Comparison of ENCODE assay signal across 22 cellular contexts in the genomic region with DNA sequence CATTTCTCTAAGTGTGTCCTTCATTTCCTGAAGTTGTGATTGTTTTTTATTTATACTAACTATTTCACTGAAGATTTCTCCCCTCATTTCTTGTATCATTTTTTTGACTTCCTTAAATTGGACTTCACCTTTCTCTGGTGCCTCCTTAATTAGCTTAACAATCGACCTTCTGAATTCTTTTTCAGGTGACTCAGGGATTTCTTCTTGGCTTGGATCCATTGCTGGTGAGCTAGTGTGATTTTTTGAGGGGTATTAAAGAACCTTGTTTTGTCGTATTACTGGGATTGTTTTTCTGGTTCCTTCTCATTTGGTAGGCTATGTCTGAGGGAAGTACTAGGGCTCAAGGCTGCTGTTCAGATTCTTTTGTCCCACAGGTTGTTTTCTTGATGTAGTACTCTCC.
A peak's percentile ranks its signal among the peaks of the same experiment; 100 is the strongest.
DNase-seq lines count a peak whose midpoint lies in the region; ATAC-seq, FAIRE-seq and TF ChIP-seq lines count a peak whose summit lies in the region.
"Had no signal": no experiment of that assay in that cellular context is flagged by ENCODE, and none has a peak within 500 bp of the region (broad histone marks: within the 10 kb centered on the region; RNA-seq: fewer than 3 reads in every experiment).

No MANE protein-coding gene starts in this region.

- H3K27me3 ChIP-seq in GM23338 (ENCODE audit: insufficient read depth) = no peaks in the 10 kb centered on the region
- no peaks in the 10 kb centered on the region for H3K27me3 ChIP-seq in PC-9 (ENCODE audit: insufficient read depth, low read depth)
- H3K27me3 ChIP-seq in endodermal cell (ENCODE audit: control insufficient read depth, insufficient read depth, low read length, poor library complexity, severe bottlenecking) = no peaks in the 10 kb centered on the region
- H3K27me3 ChIP-seq in keratinocyte (ENCODE audit: control insufficient read depth, extremely low read depth, insufficient read depth, low read length) = no peaks in the 10 kb centered on the region
- H3K27me3 ChIP-seq: BLaER1 treated with 17β-estradiol and CSF1 and Interleukin-3, amounts not matched to agents 10 nM and 100 nM had no signal

- DNase-seq in GM23338 (ENCODE audit: low spot score) = no peak
- DNase-seq in PC-9 = peak in 1 of 2 experiments; percentile 71
- no peak for DNase-seq in endodermal cell
- DNase-seq in keratinocyte (ENCODE audit: low read depth, low spot score) = no peak
- DNase-seq in NCI-H146 (lab: John Stamatoyannopoulos, UW) = no peak
- no peak for DNase-seq in mucosa of descending colon
- no peak for DNase-seq in NCI-H524 (lab: John Stamatoyannopoulos, UW)
- DNase-seq: 8988T; Caco-2; CD4-positive, alpha-beta memory T cell; DMS153; IMR-90; NCI-H1694 treated with DMSO at 0.1 percent for 48 hours; NCI-H2081 treated with DMSO at 0.1 percent for 48 hours; NCI-H2171 treated with DMSO at 0.1 percent for 48 hours; NCI-H526; SHP77; SW 1271 had no signal

- H3K27ac ChIP-seq in GM23338 (ENCODE audit: low read depth) (no peak overlapping the region), PC-9 (peak overlapping the region; percentile 100), endodermal cell (ENCODE audit: low read depth, low read length) (no peak overlapping the region), keratinocyte (ENCODE audit: control insufficient read depth, insufficient read depth, low read length) (peak overlapping the region; percentile 45)
- H3K27ac ChIP-seq: BLaER1 treated with 17β-estradiol and CSF1 and Interleukin-3, amounts not matched to agents 10 nM and 100 nM had no signal

- peaks cover 5% of the 10 kb centered on the region for H3K27me3 Mint-ChIP-seq in GM23338 (ENCODE audit: insufficient read depth, low read depth, poor library complexity)
- peaks cover 13% of the 10 kb centered on the region for H3K27me3 Mint-ChIP-seq in endodermal cell (ENCODE audit: insufficient read depth)
- H3K27me3 Mint-ChIP-seq: CD4-positive, alpha-beta memory T cell had no signal

- FAIRE-seq in keratinocyte (lab: Jason Lieb, UNC) = no peak
- FAIRE-seq: G401.6, GM12892, H54 had no signal

- no peaks in the 10 kb centered on the region for H3K9me2 ChIP-seq in GM23338 (ENCODE audit: insufficient read depth)
- no peaks in the 10 kb centered on the region for H3K9me2 ChIP-seq in PC-9 (ENCODE audit: insufficient read depth)

- peaks cover 16% of the 10 kb centered on the region for H3K36me3 Mint-ChIP-seq in GM23338 (ENCODE audit: low read depth)
- H3K36me3 Mint-ChIP-seq in endodermal cell (ENCODE audit: low read depth) = peaks cover 7% of the 10 kb centered on the region

- intact Hi-C loops in PC-9 (cut with micrococcal nuclease; ENCODE audit: unreplicated experiment) (loop anchor here (2.0 to 5.0 kb wide), 4 partner anchors 57 to 503 kb away; partner anchors contain the start of gene ESR1), mucosa of descending colon (cut with DNase I, micrococcal nuclease) (no loop called here)

- H3K27ac Mint-ChIP-seq in GM23338 = peak overlapping the region; percentile 57; the same call in 1 of the 2 replicates
- H3K27ac Mint-ChIP-seq in endodermal cell = peak overlapping the region; percentile 55
- H3K27ac Mint-ChIP-seq: CD4-positive, alpha-beta memory T cell had no signal

- H3K9me3 Mint-ChIP-seq in GM23338 (peaks cover 21% of the 10 kb centered on the region), endodermal cell (peaks cover 39% of the 10 kb centered on the region)

- peaks cover 5% of the 10 kb centered on the region; the same call in 1 of the 2 replicates for H3K4me1 ChIP-seq in GM23338 (ENCODE audit: insufficient read depth)
- peaks cover 42% of the 10 kb centered on the region for H3K4me1 ChIP-seq in PC-9 (replicated peaks; ENCODE audit: insufficient read depth)
- no peaks in the 10 kb centered on the region for H3K4me1 ChIP-seq in endodermal cell (ENCODE audit: control insufficient read depth, insufficient read depth, low read length)
- H3K4me1 ChIP-seq in keratinocyte (ENCODE audit: control insufficient read depth, extremely low read depth, insufficient read depth, low read length) = peaks cover 7% of the 10 kb centered on the region
- no peaks in the 10 kb centered on the region for H3K4me1 ChIP-seq in mucosa of descending colon (ENCODE audit: low read depth)
- H3K4me1 ChIP-seq: BLaER1 treated with 17β-estradiol and CSF1 and Interleukin-3, amounts not matched to agents 10 nM and 100 nM; Caco-2 had no signal

- H3K9me3 ChIP-seq in PC-9 (ENCODE audit: insufficient read depth, low read depth) (peaks cover 31% of the 10 kb centered on the region), endodermal cell (ENCODE audit: control insufficient read depth, low read length) (peaks cover 26% of the 10 kb centered on the region), keratinocyte (ENCODE audit: control insufficient read depth, low read depth, low read length) (no peaks in the 10 kb centered on the region), mucosa of descending colon (peaks cover 11% of the 10 kb centered on the region)
- H3K9me3 ChIP-seq: Caco-2 had no signal

- ATAC-seq in GM23338 (no peak), mucosa of descending colon (no peak)

- no peaks in the 10 kb centered on the region for H4K20me1 ChIP-seq in GM23338 (replicated peaks; ENCODE audit: insufficient read depth)
- no peaks in the 10 kb centered on the region for H4K20me1 ChIP-seq in PC-9 (ENCODE audit: insufficient read depth)
- H4K20me1 ChIP-seq in keratinocyte (ENCODE audit: control insufficient read depth, extremely low read depth, insufficient read depth, low read length) = no peaks in the 10 kb centered on the region
- H4K20me1 ChIP-seq: BLaER1 treated with 17β-estradiol and CSF1 and Interleukin-3, amounts not matched to agents 10 nM and 100 nM had no signal

- H3K4me1 Mint-ChIP-seq in GM23338 = peaks cover 12% of the 10 kb centered on the region
- peaks cover 9% of the 10 kb centered on the region for H3K4me1 Mint-ChIP-seq in endodermal cell

- 86 to 91% methylated on average over 1 to 2 of the region's 2 CpGs for WGBS in endodermal cell (ENCODE audit: insufficient coverage in 1 of 2, insufficient read length in 1 of 2), 2 experiments

- CTCF ChIA-PET in PC-9 (lab: Charles Lee) = no interaction called here

- H3K9ac ChIP-seq in endodermal cell (ENCODE audit: extremely low read depth, low read length, poor library complexity, severe bottlenecking) (no peak overlapping the region), keratinocyte (ENCODE audit: control insufficient read depth, extremely low read depth, insufficient read depth, low read length) (peak overlapping the region; percentile 9)
- H3K9ac ChIP-seq: BLaER1 treated with 17β-estradiol and CSF1 and Interleukin-3, amounts not matched to agents 10 nM and 100 nM had no signal

- no TSS peak for BruUV-seq in PC-9 (replicated peaks; lab: Mats Ljungman, UMichigan)

- H2AFZ ChIP-seq in GM23338 = no peak overlapping the region
- peak overlapping the region; percentile 17 for H2AFZ ChIP-seq in PC-9
- H2AFZ ChIP-seq in keratinocyte (ENCODE audit: control insufficient read depth, low read length) = peak overlapping the region; percentile 8

- no peak overlapping the region for H3K4me3 ChIP-seq in GM23338
- peak overlapping the region; percentile 29; the same call in 1 of the 2 replicates for H3K4me3 ChIP-seq in PC-9
- H3K4me3 ChIP-seq in endodermal cell (ENCODE audit: low read length) = no peak overlapping the region
- no peak overlapping the region for H3K4me3 ChIP-seq in keratinocyte (ENCODE audit: control insufficient read depth in 2 of 3, extremely low read depth in 1 of 3, insufficient read depth in 2 of 3, low read depth in 1 of 3, low read length in 3 of 3)
- H3K4me3 ChIP-seq in mucosa of descending colon = no peak overlapping the region
- H3K4me3 ChIP-seq: BLaER1 treated with 17β-estradiol and CSF1 and Interleukin-3, amounts not matched to agents 10 nM and 100 nM had no signal

- POLR2A ChIA-PET in PC-9 (lab: Charles Lee; ENCODE audit: unreplicated experiment) = interaction anchor here (0.6 kb wide), 1 partner anchor 184 kb away, joined by 3 read pairs; no protein-coding TSS in a partner anchor

- H3K4me2 ChIP-seq in GM23338 (no peak overlapping the region), PC-9 (peak overlapping the region; percentile 82), keratinocyte (ENCODE audit: control insufficient read depth, extremely low read depth, insufficient read depth, low read depth, low read length) (no peak overlapping the region)
- H3K4me2 ChIP-seq: BLaER1 treated with 17β-estradiol and CSF1 and Interleukin-3, amounts not matched to agents 10 nM and 100 nM had no signal

- no peaks in the 10 kb centered on the region for H3F3A ChIP-seq in GM23338 (replicated peaks; ENCODE audit: low read depth)
- H3F3A ChIP-seq in PC-9 (ENCODE audit: insufficient read depth, low read depth) = peaks cover 31% of the 10 kb centered on the region

- dilution Hi-C loops in keratinocyte (cut with MboI; ENCODE audit: extremely low pct_ligation_motif_present, low sequenced_read_pairs) = no loop called here

- H3K79me2 ChIP-seq in GM23338 (replicated peaks; ENCODE audit: insufficient read depth) (no peaks in the 10 kb centered on the region), PC-9 (ENCODE audit: low read depth) (no peaks in the 10 kb centered on the region), keratinocyte (ENCODE audit: control insufficient read depth, insufficient read depth, low read length) (no peaks in the 10 kb centered on the region)

- TF ChIP-seq CTCF in GM23338 (conservative IDR thresholded peaks at IDR 0.05; ENCODE audit: low read depth in 2 of 2) = no peak
- TF ChIP-seq CTCF in PC-9 (conservative IDR thresholded peaks at IDR 0.05) = no peak
- no peak for TF ChIP-seq CTCF in endodermal cell (conservative IDR thresholded peaks at IDR 0.05)
- no peak for TF ChIP-seq CTCF in keratinocyte (optimal IDR thresholded peaks at IDR 0.05 in 1 of 3, IDR thresholded peaks at IDR 0.05 in 1 of 3, conservative IDR thresholded peaks at IDR 0.05 in 1 of 3; ENCODE audit: extremely low read depth in 1 of 3, insufficient read depth in 2 of 3, low read length in 3 of 3)
- no peak for TF ChIP-seq CTCF in mucosa of descending colon (IDR thresholded peaks at IDR 0.05)

- H3K36me3 ChIP-seq in GM23338 (ENCODE audit: insufficient read depth) (no peaks in the 10 kb centered on the region), PC-9 (ENCODE audit: low read depth) (no peaks in the 10 kb centered on the region), endodermal cell (ENCODE audit: control insufficient read depth, insufficient read depth, low read length) (no peaks in the 10 kb centered on the region), keratinocyte (ENCODE audit: control insufficient read depth in 2 of 2, extremely low read depth in 1 of 2, insufficient read depth in 2 of 2, low read length in 2 of 2) (no peaks in the 10 kb centered on the region), mucosa of descending colon (ENCODE audit: low read depth) (no peaks in the 10 kb centered on the region)

- H3K4me3 Mint-ChIP-seq in GM23338 (no peak overlapping the region), endodermal cell (no peak overlapping the region)
- H3K4me3 Mint-ChIP-seq: CD4-positive, alpha-beta memory T cell had no signal

- no peaks in the 10 kb centered on the region for H3K9me1 ChIP-seq in keratinocyte (ENCODE audit: control insufficient read depth, extremely low read depth, insufficient read depth, low read length)

TF ChIP-seq in GM23338, 12 proteins besides CTCF, POLR2A, EP300 and RAD21 (continues in another document):
- no peak for TF ChIP-seq ZNF114 (CRISPR knock-in tag; IDR thresholded peaks at IDR 0.05)

Comparison
In these comparisons a context has a peak if more than half of its experiments do, and no peak if none do; other contexts are left out.
1. H3K27ac ChIP-seq: peak in PC-9 (single experiment) and keratinocyte (single experiment); none in GM23338 (single experiment) and endodermal cell (single experiment).